In the genomic region with DNA sequence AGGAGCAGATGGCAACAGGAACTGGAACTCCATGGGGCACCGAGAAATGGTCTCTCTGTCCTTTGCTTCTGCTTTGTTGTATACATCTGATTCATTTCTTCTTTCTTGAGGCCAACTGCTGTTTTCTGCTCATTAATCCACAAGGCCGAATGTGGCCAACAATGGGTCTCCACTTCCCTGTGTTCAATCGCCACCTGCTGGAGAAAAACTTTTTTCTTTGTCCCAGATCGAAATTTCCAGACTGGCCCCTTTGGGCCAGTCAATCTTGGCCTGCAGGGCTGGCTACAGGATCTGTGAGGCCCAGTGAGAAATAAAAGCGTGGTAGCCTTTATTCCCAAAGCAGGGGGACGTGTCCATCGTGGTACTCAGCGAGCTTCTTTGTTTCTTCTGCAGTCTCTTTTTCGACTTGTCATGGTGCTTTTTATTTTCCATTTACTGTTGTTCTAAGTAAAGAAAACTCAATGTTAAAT, we compare ENCODE assay signal across 8 cellular contexts. TPM values are rescaled to one million over a fixed set of nuclear protein-coding genes. Genes with fewer than 3 reads are reported as not detected.
A peak's percentile ranks its signal among the peaks of the same experiment; 100 is the strongest.
DNase-seq lines count a peak whose midpoint lies in the region; ATAC-seq and TF ChIP-seq lines count a peak whose summit lies in the region.

No MANE protein-coding gene starts in this region.

- peak; percentile 35 for DNase-seq in Caki2 (ENCODE audit: low read depth)
- DNase-seq in GM20000 (ENCODE audit: low spot score), result peak; percentile 79
- DNase-seq in PC-9, result peak in 1 of 2 experiments; percentile 25
- peak; percentile 82 to 85 for DNase-seq in cardiac fibroblast (ENCODE audit: low read depth in 2 of 2)
- DNase-seq in memory B cell (ENCODE audit: low spot score in 2 of 2), result peak; percentile 34 to 38
- no peak for DNase-seq in activated effector memory CD4-positive, alpha-beta T cell treated with Interleukin-2 at 50 U/mL for 16 hours

- ATAC-seq in memory B cell (ENCODE audit: low read depth) (peak; percentile 56), HG03469 (IDR thresholded peaks at IDR 0.05; ENCODE audit: unreplicated experiment) (no peak), GM18511 (IDR thresholded peaks at IDR 0.05; ENCODE audit: unreplicated experiment) (no peak)

- peaks cover 2% of the 10 kb centered on the region for H3K36me3 Mint-ChIP-seq in memory B cell

- no peak overlapping the region for H3K27ac ChIP-seq in PC-9

- CTCF ChIA-PET in PC-9 (lab: Charles Lee), result no interaction called here

- no peaks in the 10 kb centered on the region for H4K20me1 ChIP-seq in PC-9 (ENCODE audit: insufficient read depth)

- H3K4me1 Mint-ChIP-seq in memory B cell, result peaks cover 3% of the 10 kb centered on the region

- H3K4me3 Mint-ChIP-seq in memory B cell, result no peak overlapping the region

- intact Hi-C loops in PC-9 (cut with micrococcal nuclease; ENCODE audit: unreplicated experiment), result loop anchor here (2.0 to 10.0 kb wide), 3 partner anchors 323 to 929 kb away; no protein-coding TSS in a partner anchor

- peak overlapping the region; percentile 41 for H3K27ac Mint-ChIP-seq in memory B cell

- H3K79me2 ChIP-seq in PC-9 (ENCODE audit: low read depth), result no peaks in the 10 kb centered on the region

- no peaks in the 10 kb centered on the region for H3K9me3 ChIP-seq in PC-9 (ENCODE audit: insufficient read depth, low read depth)

- in situ Hi-C loops in Caki2 (cut with HindIII; ENCODE audit: low pct_unique_long_range_greater_than_20kb, low sequenced_read_pairs), result no loop called here

- H3F3A ChIP-seq in PC-9 (ENCODE audit: insufficient read depth, low read depth), result no peaks in the 10 kb centered on the region

- peaks cover 4% of the 10 kb centered on the region for H3K27me3 Mint-ChIP-seq in memory B cell

- H3K9me2 ChIP-seq in PC-9 (ENCODE audit: insufficient read depth), result no peaks in the 10 kb centered on the region

- H2AFZ ChIP-seq in PC-9, result no peak overlapping the region

- no peaks in the 10 kb centered on the region for H3K27me3 ChIP-seq in PC-9 (ENCODE audit: insufficient read depth, low read depth)

- peak; percentile 51 for TF ChIP-seq CTCF in GM20000 (IDR thresholded peaks at IDR 0.05; ENCODE audit: extremely low read depth, missing control alignments)
- peak; percentile 84 for TF ChIP-seq CTCF in PC-9 (conservative IDR thresholded peaks at IDR 0.05)
- TF ChIP-seq CTCF in cardiac fibroblast (IDR thresholded peaks at IDR 0.05; ENCODE audit: low read depth, low read length), result peak; percentile 58

- H3K4me3 ChIP-seq in PC-9 (no peak overlapping the region), cardiac fibroblast (replicated peaks in 1 of 2; ENCODE audit: low read depth in 2 of 2, low read length in 2 of 2) (no peak overlapping the region)

- no peak overlapping the region for H3K4me2 ChIP-seq in PC-9

- no peaks in the 10 kb centered on the region for H3K9me3 Mint-ChIP-seq in memory B cell

- POLR2A ChIA-PET in PC-9 (lab: Charles Lee; ENCODE audit: unreplicated experiment), result no interaction called here

- no TSS peak for BruUV-seq in PC-9 (replicated peaks; lab: Mats Ljungman, UMichigan)

- H3K36me3 ChIP-seq in PC-9 (ENCODE audit: low read depth), result no peaks in the 10 kb centered on the region

- H3K4me1 ChIP-seq in PC-9 (replicated peaks; ENCODE audit: insufficient read depth), result no peaks in the 10 kb centered on the region

RNA-seq across cellular contexts. Expression of a gene that starts 58.8 kb away (rescaled TPM):
- 7.5 and 14.1 TPM in 2 replicates for total RNA-seq in Caki2 (2014; rRNA removed; shearing (Covaris generic); ENCODE audit: low replicate concordance)
- total RNA-seq in PC-9 (2021), result 32.4 and 37.7 TPM in 2 replicates
